15 cellular contexts compared by ENCODE assay signal in the genomic region with DNA sequence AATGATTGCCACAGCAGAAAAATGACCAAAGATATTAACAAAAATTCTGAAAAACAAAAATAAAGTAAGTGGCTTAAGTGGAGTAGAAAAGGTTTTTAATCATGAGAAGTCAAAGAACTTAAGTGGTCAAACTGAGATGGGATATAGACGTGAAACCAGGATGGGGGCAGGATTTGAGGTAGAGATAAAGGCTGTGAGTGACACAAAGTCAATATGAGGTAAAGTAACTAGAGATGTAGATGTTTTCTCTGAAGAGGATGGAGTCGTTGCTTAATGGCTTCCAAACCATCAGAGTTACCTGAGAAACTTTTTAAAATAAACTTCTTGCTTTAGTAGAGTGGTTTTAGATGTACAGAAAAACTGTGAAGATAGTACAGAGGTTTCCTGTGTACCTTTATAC.
"Had no signal": no experiment of that assay in that cellular context is flagged by ENCODE, and none has a peak within 500 bp of the region (broad histone marks: within the 10 kb centered on the region; RNA-seq: fewer than 3 reads in every experiment).

No MANE protein-coding gene starts in this region.

- H3K9me3 ChIP-seq: colonic mucosa, esophagus muscularis mucosa, prostate gland, transverse colon, vagina had no signal

- H3K36me3 ChIP-seq: colonic mucosa, left ventricle myocardium inferior, prostate gland, transverse colon had no signal

- H3K4me1 ChIP-seq: colonic mucosa, prostate gland had no signal

- H3K4me3 ChIP-seq: colonic mucosa, esophagus muscularis mucosa, left ventricle myocardium inferior, prostate gland, skin epidermis, transverse colon, vagina had no signal

- ATAC-seq: right cardiac atrium; stimulated activated naive B cell treated with anti-CD40 and anti-IgM and Interleukin-4, amounts not matched to agents 10 μg/mL and 1 μg/mL and 100 μg/mL, for 72 hours had no signal

- H3K27me3 ChIP-seq: colonic mucosa, esophagus muscularis mucosa, transverse colon, vagina had no signal

- H3K4me3 Mint-ChIP-seq: stimulated activated naive B cell treated with anti-CD40 and anti-IgM and Interleukin-4, amounts not matched to agents 10 μg/mL and 1 μg/mL and 100 μg/mL, for 72 hours had no signal

- H3K27me3 Mint-ChIP-seq: stimulated activated naive B cell treated with anti-CD40 and anti-IgM and Interleukin-4, amounts not matched to agents 10 μg/mL and 1 μg/mL and 100 μg/mL, for 72 hours had no signal

- DNase-seq: activated CD4-positive, alpha-beta T cell treated with anti-CD3 and anti-CD28 coated beads for 4 hours; colonic mucosa; hypothalamus; left ventricle myocardium inferior; right cardiac atrium; stimulated activated CD4-positive, alpha-beta T cell treated with anti-CD3 and anti-CD28 coated beads, Interleukin-15, amount 100 ng/mL, for 24 hours; stimulated activated CD4-positive, alpha-beta T cell treated with anti-CD3 and anti-CD28 coated beads, Interleukin-4, amount 100 ng/mL, for 1 hour; stimulated activated naive B cell treated with anti-CD40 and anti-IgM and Interleukin-4, amounts not matched to agents 10 μg/mL and 1 μg/mL and 100 μg/mL, for 72 hours; substantia nigra; transverse colon; WERI-Rb-1 had no signal

- H3K27ac ChIP-seq: colonic mucosa, esophagus muscularis mucosa, left ventricle myocardium inferior, prostate gland, skin epidermis, transverse colon, vagina, WERI-Rb-1 had no signal
